Comparison of ENCODE assay signal across 8 cellular contexts in the genomic region with DNA sequence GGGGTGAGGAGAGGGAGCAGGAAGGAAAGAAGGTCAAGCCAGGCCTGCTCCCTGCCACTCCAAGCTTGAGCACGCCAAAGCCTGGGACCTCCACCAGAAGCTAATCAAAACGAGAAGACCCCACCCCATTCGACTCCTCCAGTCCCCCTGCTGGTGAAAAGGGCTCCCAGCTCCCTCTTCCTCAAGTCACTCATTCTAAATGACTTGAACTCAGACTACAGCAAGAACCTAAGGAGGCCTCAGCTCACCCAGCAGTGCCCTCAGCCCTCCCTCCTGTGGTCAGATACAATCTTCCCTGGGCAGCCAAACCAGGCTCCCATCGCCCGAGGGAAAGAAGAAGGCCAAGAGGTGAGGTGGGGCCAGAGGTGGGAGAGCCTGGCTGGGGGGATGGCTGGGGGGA. TPM values are rescaled to one million over a fixed set of nuclear protein-coding genes. Genes with fewer than 3 reads are reported as not detected.
DNase-seq lines count a peak whose midpoint lies in the region; ATAC-seq, FAIRE-seq and TF ChIP-seq lines count a peak whose summit lies in the region.

No MANE protein-coding gene starts in this region.

- H3K4me3 ChIP-seq in liver (ENCODE audit: low read depth in 1 of 3, low read length in 3 of 3) = no peak overlapping the region
- no peak overlapping the region for H3K4me3 ChIP-seq in HepG2 (replicated peaks in 1 of 3; ENCODE audit: insufficient read depth in 1 of 3, low read depth in 2 of 3, low read length in 3 of 3)
- H3K4me3 ChIP-seq in ascending aorta = peak overlapping the region in 1 of 2 donors; percentile 33
- H3K4me3 ChIP-seq in mesendoderm (ENCODE audit: low read length) = no peak overlapping the region

- BruUV-seq in HepG2 (replicated peaks; lab: Mats Ljungman, UMichigan) = no TSS peak

- H3K27me3 ChIP-seq in liver (ENCODE audit: control insufficient read depth in 4 of 4, insufficient read depth in 4 of 4, low read length in 3 of 4) = no peaks in the 10 kb centered on the region
- H3K27me3 ChIP-seq in HepG2 (ENCODE audit: control insufficient read depth in 1 of 2, insufficient read depth in 2 of 2, low read length in 2 of 2) = no peaks in the 10 kb centered on the region
- H3K27me3 ChIP-seq in ascending aorta = no peaks in the 10 kb centered on the region
- no peaks in the 10 kb centered on the region for H3K27me3 ChIP-seq in mesendoderm (ENCODE audit: insufficient read depth, low read length, poor library complexity)

- 58% methylated on average over 5 of the region's 5 CpGs for WGBS in liver
- 61% methylated on average over 5 of the region's 5 CpGs for WGBS in HepG2 (ENCODE audit: low lambda C conversion rate)
- no CpG with 5 or more reads among the region's 5 CpGs for WGBS in mesendoderm (ENCODE audit: extremely low coverage, insufficient coverage, low lambda C conversion rate)

- no peak for ATAC-seq in HepG2
- ATAC-seq in omental fat pad (ENCODE audit: low FRiP score) = no peak

- intact Hi-C loops in HepG2 (cut with micrococcal nuclease; ENCODE audit: unreplicated experiment) = no loop called here
- intact Hi-C loops in ascending aorta (cut with DNase I) = no loop called here

- no peak for TF ChIP-seq POLR2A in HepG2 (IDR thresholded peaks at IDR 0.05; ENCODE audit: insufficient read depth in 1 of 2, low read depth in 2 of 2, low read length in 2 of 2)

- no peak overlapping the region for H4K8ac ChIP-seq in mesendoderm (ENCODE audit: low read depth, low read length)

- no peak for TF ChIP-seq EP300 in HepG2 (IDR thresholded peaks at IDR 0.05; ENCODE audit: low read depth in 2 of 2, low read length in 2 of 2)
- TF ChIP-seq EP300 in HepG2 (CRISPR knock-in tag; IDR thresholded peaks at IDR 0.05; ENCODE audit: borderline replicate concordance) = no peak

- in situ Hi-C loops in HepG2 (cut with HindIII; ENCODE audit: extremely low pct_ligation_motif_present, low pct_unique_long_range_greater_than_20kb) = no loop called here

- no peak overlapping the region for H2BK5ac ChIP-seq in mesendoderm (ENCODE audit: low read length)

- H4K20me1 ChIP-seq in HepG2 (ENCODE audit: insufficient read depth, low read length) = no peaks in the 10 kb centered on the region

- POLR2A ChIA-PET in HepG2 (lab: Yijun Ruan, JAX) = interaction anchor here (0.8 kb wide), 1 partner anchor 18 kb away, joined by 3 read pairs; no protein-coding TSS in a partner anchor

- H3K4me1 ChIP-seq in liver (ENCODE audit: control insufficient read depth in 4 of 4, insufficient read depth in 4 of 4, low read length in 3 of 4) = peaks cover 0 to 18% (median 5%) of the 10 kb centered on the region in 4 donors
- H3K4me1 ChIP-seq in HepG2 (ENCODE audit: insufficient read depth, low read length) = no peaks in the 10 kb centered on the region
- H3K4me1 ChIP-seq in ascending aorta = peaks cover 49 to 85% of the 10 kb centered on the region in 2 donors
- H3K4me1 ChIP-seq in mesendoderm (ENCODE audit: control insufficient read depth, low read depth, low read length) = peaks cover 9% of the 10 kb centered on the region

- CTCF ChIA-PET in HepG2 (lab: Yijun Ruan, JAX; ENCODE audit: low intra/inter-chr PET ratio, low total read pairs) = interaction anchor here (1.5 kb wide), 1 partner anchor 36 kb away, joined by 3 read pairs; no protein-coding TSS in a partner anchor

- H3K9me3 ChIP-seq in liver (ENCODE audit: control insufficient read depth in 4 of 4, low read length in 3 of 4) (no peaks in the 10 kb centered on the region), HepG2 (ENCODE audit: low read length) (no peaks in the 10 kb centered on the region), ascending aorta (no peaks in the 10 kb centered on the region)

- H3K27ac ChIP-seq in liver (ENCODE audit: low read depth in 1 of 2, low read length in 2 of 2) = peak overlapping the region; percentile 22 to 35
- H3K27ac ChIP-seq in HepG2 (ENCODE audit: extremely low read length, insufficient read depth, low read length) = no peak overlapping the region
- peak overlapping the region; percentile 79 to 85 for H3K27ac ChIP-seq in ascending aorta
- H3K27ac ChIP-seq in mesendoderm (ENCODE audit: low read depth, low read length) = no peak overlapping the region

- H2AFZ ChIP-seq in HepG2 (ENCODE audit: low read length) = no peak overlapping the region

- H3K9ac ChIP-seq in liver (ENCODE audit: low read depth in 1 of 2, low read length in 2 of 2) (no peak overlapping the region), HepG2 (ENCODE audit: insufficient read depth, low read depth, low read length) (no peak overlapping the region), mesendoderm (ENCODE audit: low read length) (peak overlapping the region; percentile 19)

- DNase-seq in HepG2 (ENCODE audit: low spot score) = no peak
- DNase-seq in ascending aorta (ENCODE audit: low spot score in 2 of 2) = no peak
- DNase-seq in mesendoderm = peak; percentile 68
- no peak for DNase-seq in amygdala (lab: John Stamatoyannopoulos, UW)
- DNase-seq in NCI-H524 treated with DMSO at 0.1 percent for 48 hours (lab: John Stamatoyannopoulos, UW) = no peak
- DNase-seq in HuH-7 (ENCODE audit: low spot score) = no peak
- no peak for DNase-seq in omental fat pad (ENCODE audit: low spot score)

- H3K23ac ChIP-seq in mesendoderm (ENCODE audit: low read length) = no peak overlapping the region

- H3K4me2 ChIP-seq in HepG2 (ENCODE audit: low read depth, low read length) (no peak overlapping the region), mesendoderm (ENCODE audit: low read length) (no peak overlapping the region)

- no peak for TF ChIP-seq CTCF in liver (IDR thresholded peaks at IDR 0.05; ENCODE audit: low read depth, low read length, missing input control)
- no peak for TF ChIP-seq CTCF in HepG2 (CRISPR knock-in tag; IDR thresholded peaks at IDR 0.05)
- no peak for TF ChIP-seq CTCF in ascending aorta (IDR thresholded peaks at IDR 0.05)
- TF ChIP-seq CTCF in omental fat pad (IDR thresholded peaks at IDR 0.05) = no peak

- no peak overlapping the region for H2BK15ac ChIP-seq in mesendoderm (replicated peaks; ENCODE audit: low read depth)

- no peaks in the 10 kb centered on the region for H3K79me2 ChIP-seq in HepG2 (ENCODE audit: insufficient read depth, low read length)
- peaks cover 78% of the 10 kb centered on the region for H3K79me2 ChIP-seq in mesendoderm (ENCODE audit: control insufficient read depth, insufficient read depth, low read length)

- no peak overlapping the region for H3K18ac ChIP-seq in mesendoderm (ENCODE audit: low read length)

- H2BK120ac ChIP-seq in mesendoderm (ENCODE audit: low read depth, low read length) = no peak overlapping the region

- TF ChIP-seq RAD21 in liver (IDR thresholded peaks at IDR 0.05) (no peak), HepG2 (CRISPR knock-in tag; IDR thresholded peaks at IDR 0.05) (no peak)

- FAIRE-seq in HepG2 (lab: Jason Lieb, UNC) = no peak

- H3K36me3 ChIP-seq in liver (ENCODE audit: control insufficient read depth in 4 of 4, insufficient read depth in 3 of 4, low read depth in 1 of 4, low read length in 3 of 4) (peaks cover 0 to under 1% (median 0%) of the 10 kb centered on the region in 4 donors), HepG2 (replicated peaks in 1 of 2; ENCODE audit: control insufficient read depth in 1 of 2, insufficient read depth in 2 of 2, low read length in 2 of 2) (no peaks in the 10 kb centered on the region; a peak in 1 of 5 replicates), ascending aorta (peaks cover 19 to 33% of the 10 kb centered on the region in 2 donors), mesendoderm (ENCODE audit: control insufficient read depth, insufficient read depth, low read length) (peaks cover 4% of the 10 kb centered on the region)

- no peak overlapping the region for H2AK5ac ChIP-seq in mesendoderm (ENCODE audit: low read length)

- H3K56ac ChIP-seq in mesendoderm (ENCODE audit: low read length) = peak overlapping the region; percentile 49

- H4K5ac ChIP-seq in mesendoderm (ENCODE audit: low read length) = no peak overlapping the region

- H3K4ac ChIP-seq in mesendoderm (ENCODE audit: low read depth, low read length) = no peak overlapping the region

- peaks cover 48% of the 10 kb centered on the region for H3K79me1 ChIP-seq in mesendoderm (ENCODE audit: low read length)

RNA-seq across cellular contexts. Expression of a gene that starts 17.4 kb away (rescaled TPM):
- total RNA-seq in liver (10 to 100 TPM in 1 of 2 donors, 1 to 10 TPM in 1; 7.1 to 14.7 TPM), HepG2 (2016; rRNA removed; fragmentation: Illumina TruSeq; extraction: Trizol) (3.7 and 4.6 TPM in 2 replicates), ascending aorta (202 TPM), omental fat pad (100 to 1,000 TPM in 1 of 4 donors, 10 to 100 TPM in 3; 40.3 to 102 (median 62.9) TPM)
- polyA plus RNA-seq in liver (1 to 10 TPM; 3.5 to 7.2 TPM), HepG2 (2011; rRNA removed) (8.5 and 10.8 TPM in 2 replicates)
- total RNA-seq in HepG2 (2016; cell fraction: cytosol; rRNA removed; fragmentation: Illumina TruSeq; extraction: Trizol; ENCODE audit: low read depth) = 1.5 and 2.7 TPM in 2 replicates
- total RNA-seq in HepG2 (2016; cell fraction: insoluble cytoplasmic fraction; rRNA removed; fragmentation: Illumina TruSeq; extraction: Trizol) = 3.3 and 5.0 TPM in 2 replicates
- total RNA-seq in HepG2 (2016; cell fraction: membrane; rRNA removed; fragmentation: Illumina TruSeq; extraction: Trizol) = 4.5 and 5.3 TPM in 2 replicates
- 5.2 and 5.6 TPM in 2 replicates for total RNA-seq in HepG2 (2016; cell fraction: nucleus; rRNA removed; fragmentation: Illumina TruSeq; extraction: Trizol)
- 3.4 and 5.9 TPM in 2 replicates for polyA plus RNA-seq in HepG2 (2011; cell fraction: cytosol; rRNA removed)
- polyA plus RNA-seq in HepG2 (2011; cell fraction: nucleus; rRNA removed) = 44.6 and 61.9 TPM in 2 replicates
- 3.9 and 6.2 TPM in 2 replicates for polyA plus RNA-seq in HepG2 (2012)
- polyA plus RNA-seq in HepG2 (2016; cell fraction: cytosol; fragmentation: Illumina TruSeq; extraction: Trizol; ENCODE audit: low read depth) = 1.6 and 1.8 TPM in 2 replicates
- polyA plus RNA-seq in HepG2 (2016; cell fraction: insoluble cytoplasmic fraction; fragmentation: Illumina TruSeq; extraction: Trizol; ENCODE audit: low read depth) = 7.3 and 8.0 TPM in 2 replicates
- 5.0 and 6.0 TPM in 2 replicates for polyA plus RNA-seq in HepG2 (2016; cell fraction: membrane; fragmentation: Illumina TruSeq; extraction: Trizol; ENCODE audit: low read depth)
- 15.8 and 16.2 TPM in 2 replicates for polyA plus RNA-seq in HepG2 (2016; cell fraction: nucleus; fragmentation: Illumina TruSeq; extraction: Trizol; ENCODE audit: insufficient read depth, low read depth)
- 11.8 and 35.8 TPM in 2 replicates for polyA minus RNA-seq in HepG2 (2011; rRNA and poly(A)+ RNA removed; ENCODE audit: low replicate concordance)
- polyA minus RNA-seq in HepG2 (2011; cell fraction: cytosol; rRNA and poly(A)+ RNA removed) = 2.3 and 4.6 TPM in 2 replicates
- 6.8 and 9.5 TPM in 2 replicates for polyA minus RNA-seq in HepG2 (2011; cell fraction: nucleus; rRNA and poly(A)+ RNA removed)
- 50.1 TPM for polyA plus RNA-seq in mesendoderm (2013, experiment 1 of 2)
- 51.3 TPM for polyA plus RNA-seq in mesendoderm (2013, experiment 2 of 2)

RNA-seq across cellular contexts. Expression of a gene that starts 29.3 kb away (rescaled TPM):
- total RNA-seq in liver (10 to 100 TPM in 1 of 2 donors, 1 to 10 TPM in 1; 6.1 to 15.4 TPM), HepG2 (2016; rRNA removed; fragmentation: Illumina TruSeq; extraction: Trizol) (2.6 and 3.7 TPM in 2 replicates), ascending aorta (144 TPM), omental fat pad (10 to 100 TPM; 27.6 to 50.3 (median 48.1) TPM)
- polyA plus RNA-seq in liver (10 to 100 TPM in 1 of 2 donors, 1 to 10 TPM in 1; 8.3 to 10.4 TPM), HepG2 (2011; rRNA removed) (2.2 and 3.1 TPM in 2 replicates)
- total RNA-seq in HepG2 (2016; cell fraction: cytosol; rRNA removed; fragmentation: Illumina TruSeq; extraction: Trizol; ENCODE audit: low read depth) = 2.3 and 3.1 TPM in 2 replicates
- total RNA-seq in HepG2 (2016; cell fraction: insoluble cytoplasmic fraction; rRNA removed; fragmentation: Illumina TruSeq; extraction: Trizol) = 2.3 and 3.4 TPM in 2 replicates
- total RNA-seq in HepG2 (2016; cell fraction: membrane; rRNA removed; fragmentation: Illumina TruSeq; extraction: Trizol) = 5.0 and 6.3 TPM in 2 replicates
- 2.5 and 2.6 TPM in 2 replicates for total RNA-seq in HepG2 (2016; cell fraction: nucleus; rRNA removed; fragmentation: Illumina TruSeq; extraction: Trizol)
- 2.4 and 2.6 TPM in 2 replicates for polyA plus RNA-seq in HepG2 (2011; cell fraction: cytosol; rRNA removed)
- 3.1 and 4.1 TPM in 2 replicates for polyA plus RNA-seq in HepG2 (2011; cell fraction: nucleus; rRNA removed)
- 2.1 and 3.5 TPM in 2 replicates for polyA plus RNA-seq in HepG2 (2012)
- polyA plus RNA-seq in HepG2 (2016; cell fraction: cytosol; fragmentation: Illumina TruSeq; extraction: Trizol; ENCODE audit: low read depth) = 3.8 and 3.9 TPM in 2 replicates
- 2.6 and 3.2 TPM in 2 replicates for polyA plus RNA-seq in HepG2 (2016; cell fraction: insoluble cytoplasmic fraction; fragmentation: Illumina TruSeq; extraction: Trizol; ENCODE audit: low read depth)
- polyA plus RNA-seq in HepG2 (2016; cell fraction: membrane; fragmentation: Illumina TruSeq; extraction: Trizol; ENCODE audit: low read depth) = 6.3 and 6.9 TPM in 2 replicates
- polyA plus RNA-seq in HepG2 (2016; cell fraction: nucleus; fragmentation: Illumina TruSeq; extraction: Trizol; ENCODE audit: insufficient read depth, low read depth) = 5.6 and 6.3 TPM in 2 replicates
- polyA minus RNA-seq in HepG2 (2011; rRNA and poly(A)+ RNA removed; ENCODE audit: low replicate concordance) = 5.7 and 45.5 TPM in 2 replicates
- 1.5 and 2.1 TPM in 2 replicates for polyA minus RNA-seq in HepG2 (2011; cell fraction: cytosol; rRNA and poly(A)+ RNA removed)
- polyA minus RNA-seq in HepG2 (2011; cell fraction: nucleus; rRNA and poly(A)+ RNA removed) = 1.7 and 2.8 TPM in 2 replicates
- polyA plus RNA-seq in mesendoderm (2013, experiment 1 of 2) = 9.6 TPM
- 9.2 TPM for polyA plus RNA-seq in mesendoderm (2013, experiment 2 of 2)

RNA-seq across cellular contexts. Expression of a gene that starts 43.6 kb away (rescaled TPM):
- total RNA-seq in liver (1 to 10 TPM; 1.3 to 4.3 TPM), HepG2 (2016; rRNA removed; fragmentation: Illumina TruSeq; extraction: Trizol) (0.07 TPM in 1 of 2 replicates, not detected in the other), ascending aorta (165 TPM), omental fat pad (100 to 1,000 TPM in 1 of 4 donors, 10 to 100 TPM in 3; 24.2 to 270 (median 59.1) TPM)
- polyA plus RNA-seq in liver (1 to 10 TPM; 1.3 to 1.6 TPM), HepG2 (2011; rRNA removed) (0.07 and 0.37 TPM in 2 replicates)
- not detected in 2 replicates for total RNA-seq in HepG2 (2016; cell fraction: cytosol; rRNA removed; fragmentation: Illumina TruSeq; extraction: Trizol; ENCODE audit: low read depth)
- total RNA-seq in HepG2 (2016; cell fraction: insoluble cytoplasmic fraction; rRNA removed; fragmentation: Illumina TruSeq; extraction: Trizol) = 0.09 TPM in 1 of 2 replicates, not detected in the other
- total RNA-seq in HepG2 (2016; cell fraction: membrane; rRNA removed; fragmentation: Illumina TruSeq; extraction: Trizol) = 0.03 TPM in 1 of 2 replicates, not detected in the other
- total RNA-seq in HepG2 (2016; cell fraction: nucleus; rRNA removed; fragmentation: Illumina TruSeq; extraction: Trizol) = 0.40 TPM in 1 of 2 replicates, not detected in the other
- 0.05 and 0.13 TPM in 2 replicates for polyA plus RNA-seq in HepG2 (2011; cell fraction: cytosol; rRNA removed)
- 0.56 and 0.95 TPM in 2 replicates for polyA plus RNA-seq in HepG2 (2011; cell fraction: nucleus; rRNA removed)
- 0.11 and 0.16 TPM in 2 replicates for polyA plus RNA-seq in HepG2 (2012)
- polyA plus RNA-seq in HepG2 (2016; cell fraction: cytosol; fragmentation: Illumina TruSeq; extraction: Trizol; ENCODE audit: low read depth) = not detected in 2 replicates
- polyA plus RNA-seq in HepG2 (2016; cell fraction: insoluble cytoplasmic fraction; fragmentation: Illumina TruSeq; extraction: Trizol; ENCODE audit: low read depth) = 0.17 TPM in 1 of 2 replicates, not detected in the other
- polyA plus RNA-seq in HepG2 (2016; cell fraction: membrane; fragmentation: Illumina TruSeq; extraction: Trizol; ENCODE audit: low read depth) = not detected in 2 replicates
- 0.63 TPM in 1 of 2 replicates, not detected in the other for polyA plus RNA-seq in HepG2 (2016; cell fraction: nucleus; fragmentation: Illumina TruSeq; extraction: Trizol; ENCODE audit: insufficient read depth, low read depth)
- 0.28 and 2.0 TPM in 2 replicates for polyA minus RNA-seq in HepG2 (2011; rRNA and poly(A)+ RNA removed; ENCODE audit: low replicate concordance)
- polyA minus RNA-seq in HepG2 (2011; cell fraction: cytosol; rRNA and poly(A)+ RNA removed) = not detected in 2 replicates
- polyA minus RNA-seq in HepG2 (2011; cell fraction: nucleus; rRNA and poly(A)+ RNA removed) = 0.13 and 1.1 TPM in 2 replicates
- 7.8 TPM for polyA plus RNA-seq in mesendoderm (2013, experiment 1 of 2)
- 7.4 TPM for polyA plus RNA-seq in mesendoderm (2013, experiment 2 of 2)

Comparison
In these comparisons a context has a peak if more than half of its experiments do, and no peak if none do; other contexts are left out.
1. H3K27ac ChIP-seq: peak in liver (2 of 2) and ascending aorta (2 of 2); none in HepG2 (single experiment) and mesendoderm (single experiment).
2. RNA of a gene that starts 43.6 kb away (total RNA-seq): 165 TPM in ascending aorta (single experiment) and 24.2 to 270 TPM in omental fat pad; 1.3 to 4.3 TPM in liver and 0.03 to 0.40 TPM in HepG2; every median in the first group is over 4 times any median in the second.